Comparison of ENCODE assay signal across 8 cellular contexts in genomic region chr1:214551436-214552173, GRCh38. TPM values are rescaled to one million over a fixed set of nuclear protein-coding genes. Genes with fewer than 3 reads are reported as not detected.
DNase-seq lines count a peak whose midpoint lies in the region; TF ChIP-seq lines count a peak whose summit lies in the region.

Gene PTPN14 (minus strand): TSS chr1:214551602. CDS start chr1:214464803, 86,799 bp downstream.

- WGBS in sigmoid colon, 2 donors: 1% methylated on average over 67 of the region's 67 CpGs

- H3K27me3 ChIP-seq in HAP-1 (ENCODE audit: low read depth) (no peaks in the 10 kb centered on the region), sigmoid colon (no peaks in the 10 kb centered on the region)

- H3K36me3 ChIP-seq in HAP-1 (replicated peaks) (peaks cover 3% of the 10 kb centered on the region; the same call in 1 of the 2 replicates), sigmoid colon (no peaks in the 10 kb centered on the region)

- in situ Hi-C loops in HAP-1 (cut with MboI; ENCODE audit: low sequenced_read_pairs): no loop called here

- H3K9me3 ChIP-seq in HAP-1 (no peaks in the 10 kb centered on the region), sigmoid colon (no peaks in the 10 kb centered on the region)

- peak in 1 of 4 donors; percentile 23 for TF ChIP-seq EP300 in sigmoid colon (IDR thresholded peaks at IDR 0.05)

- H3K4me1 ChIP-seq in HAP-1 (peaks cover 25% of the 10 kb centered on the region), sigmoid colon (peaks cover 0 to 45% (median 36%) of the 10 kb centered on the region in 4 donors)

- DNase-seq in ELR (ENCODE audit: low read depth): peak; percentile 97
- peak; percentile 87 to 92 for DNase-seq in HAP-1 (ENCODE audit: low spot score in 2 of 2)
- peak; percentile 78 for DNase-seq in cerebellar cortex (ENCODE audit: low spot score)
- peak; percentile 96 for DNase-seq in iPS-NIHi11 (ENCODE audit: low spot score)
- DNase-seq in sigmoid colon: peak; percentile 95
- no peak for DNase-seq in OCI-M2 (lab: John Stamatoyannopoulos, UW; ENCODE audit: unreplicated experiment)
- no peak for DNase-seq in NCI-H128 (lab: John Stamatoyannopoulos, UW; ENCODE audit: unreplicated experiment)

- H3K4me3 ChIP-seq in HAP-1: peak within 1 kb of the TSS; percentile 95
- H3K4me3 ChIP-seq in sigmoid colon: peak within 1 kb of the TSS; percentile 67 to 92 (median 88)

- TF ChIP-seq POLR2A in sigmoid colon (IDR thresholded peaks at IDR 0.05): peak; percentile 38 to 71

- peak within 1 kb of the TSS; percentile 87 to 99 (median 98) for H3K27ac ChIP-seq in sigmoid colon

- intact Hi-C loops in sigmoid colon (cut with DNase I): loop anchor here (2.0 to 10.0 kb wide), 2 partner anchors 163 to 217 kb away; no protein-coding TSS in a partner anchor

- TF ChIP-seq CTCF in sigmoid colon (IDR thresholded peaks at IDR 0.05): peak in 2 of 4 experiments; percentile 16 to 17

TF ChIP-seq in PFSK-1, 5 proteins besides CTCF, POLR2A, EP300 and RAD21:
- TF ChIP-seq TAF1 (IDR thresholded peaks at IDR 0.05; ENCODE audit: borderline replicate concordance, insufficient read depth, low read length): peak; percentile 50; the same call in 1 of the 2 replicates
- TF ChIP-seq SIN3A (IDR thresholded peaks at IDR 0.05; ENCODE audit: borderline replicate concordance, insufficient read depth, low read length): no peak
- TF ChIP-seq REST (IDR thresholded peaks at IDR 0.05; ENCODE audit: insufficient read depth in 1 of 2, low read depth in 2 of 2, low read length in 2 of 2): peak in 1 of 2 experiments; percentile 55; a peak in 1 of 4 replicates
- TF ChIP-seq POLR2AphosphoS5 (IDR thresholded peaks at IDR 0.05; ENCODE audit: low read depth, low read length): peak; percentile 76; the same call in 1 of the 2 replicates
- no peak for TF ChIP-seq FOXP2 (optimal IDR thresholded peaks at IDR 0.05; ENCODE audit: borderline replicate concordance, extremely low read depth, extremely low read length, insufficient read depth)

RNA-seq across cellular contexts. Expression of gene PTPN14, which starts in this region (rescaled TPM):
- polyA plus RNA-seq in PFSK-1 (2012; ENCODE audit: insufficient read length, low read depth): 3.9 TPM
- total RNA-seq in sigmoid colon: 10 to 100 TPM; 20.1 to 35.5 (median 33.1) TPM
- polyA plus RNA-seq in sigmoid colon: 1 to 10 TPM in 1 of 3 donors, under 1 TPM in 2; 0.46 to 3.1 (median 0.60) TPM

Comparison
In these comparisons a context has a peak if more than half of its experiments do, and no peak if none do; other contexts are left out.
1. DNase-seq: peak in ELR (single experiment), HAP-1 (2 of 2), cerebellar cortex (single experiment), iPS-NIHi11 (single experiment) and sigmoid colon (single experiment); none in OCI-M2 (single experiment) and NCI-H128 (single experiment).